Comparison of ENCODE assay signal across 10 cellular contexts in the genomic region with DNA sequence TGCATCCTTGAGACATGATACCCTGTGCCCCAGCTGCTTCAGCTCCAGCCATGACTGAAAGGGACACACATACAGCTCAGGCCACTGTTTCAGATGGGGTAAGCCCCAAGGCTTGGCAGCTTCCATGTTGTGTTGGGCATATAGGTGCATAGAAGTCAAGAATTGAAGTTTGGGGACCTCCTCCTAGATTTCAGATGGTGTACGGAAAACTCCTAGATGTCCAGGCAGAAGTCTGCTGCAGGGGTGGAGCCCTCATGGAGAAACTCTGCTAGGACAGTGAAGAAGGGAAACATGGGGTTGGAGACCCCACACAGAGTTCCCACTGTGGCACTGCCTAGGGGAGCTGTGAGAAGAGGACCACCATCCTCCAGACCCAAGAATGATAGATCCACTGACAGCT.
"Had no signal": no experiment of that assay in that cellular context is flagged by ENCODE, and none has a peak within 500 bp of the region (broad histone marks: within the 10 kb centered on the region; RNA-seq: fewer than 3 reads in every experiment).

No MANE protein-coding gene starts in this region.

- H2AFZ ChIP-seq: GM23248 had no signal

- FAIRE-seq: H1, H54, HepG2 had no signal

- H3K27ac ChIP-seq: GM23248, HL-60 had no signal

- H3K4me1 Mint-ChIP-seq: H9, IgD-negative memory B cell had no signal

- DNase-seq: GM23248, H9, HCEC 1CT, HFFc6, KG1 had no signal

- H3K4me3 ChIP-seq: GM23248 had no signal

- H3K27ac Mint-ChIP-seq: H9, HFFc6, IgD-negative memory B cell had no signal

- H3K4me3 Mint-ChIP-seq: H9, HFFc6, IgD-negative memory B cell had no signal

- H3K27me3 Mint-ChIP-seq: IgD-negative memory B cell had no signal

- ATAC-seq: HepG2 had no signal

- H3K9ac ChIP-seq: GM23248 had no signal
